Comparison of ENCODE assay signal across 23 cellular contexts in the genomic region with DNA sequence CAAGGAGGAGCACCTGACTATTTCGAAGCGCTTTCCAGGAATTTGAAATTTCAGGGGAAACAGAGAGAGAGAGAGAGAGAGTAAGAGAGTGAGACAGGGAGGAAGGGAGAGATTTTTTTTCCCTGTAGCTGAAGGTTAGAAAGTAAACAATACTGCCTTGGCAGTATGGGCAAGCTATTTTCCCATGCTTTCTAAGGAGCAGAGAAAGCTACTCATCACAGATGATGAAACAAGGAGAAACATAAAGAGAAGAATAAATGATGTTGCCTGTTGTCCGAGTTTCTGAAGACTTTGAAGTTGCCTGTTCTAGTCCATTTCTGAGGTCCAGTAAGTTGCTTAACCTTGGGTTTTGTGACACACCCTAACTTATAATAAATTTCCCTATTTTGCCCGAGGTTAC. TPM values are rescaled to one million over a fixed set of nuclear protein-coding genes. Genes with fewer than 3 reads are reported as not detected.
DNase-seq lines count a peak whose midpoint lies in the region; ATAC-seq, FAIRE-seq and TF ChIP-seq lines count a peak whose summit lies in the region.
"Had no signal": no experiment of that assay in that cellular context is flagged by ENCODE, and none has a peak within 500 bp of the region (broad histone marks: within the 10 kb centered on the region; RNA-seq: fewer than 3 reads in every experiment).

No MANE protein-coding gene starts in this region.

- POLR2A ChIA-PET in IMR-90 (lab: Charles Lee; ENCODE audit: unreplicated experiment) (no interaction called here), K562 (lab: Yijun Ruan, JAX) (no interaction called here)

- H3K56ac ChIP-seq in IMR-90 (ENCODE audit: extremely low read depth, insufficient read depth, low read length), result no peak overlapping the region

- H2AK5ac ChIP-seq in IMR-90 (ENCODE audit: low read depth, low read length), result no peak overlapping the region
- H2AK5ac ChIP-seq in mesenchymal stem cell (ENCODE audit: low read length, severe bottlenecking), result no peak overlapping the region

- no peak overlapping the region for H2BK12ac ChIP-seq in mesenchymal stem cell (ENCODE audit: low read length in 2 of 2)

- H3K36me3 ChIP-seq in IMR-90 (ENCODE audit: control insufficient read depth, insufficient read depth, low read length) (no peaks in the 10 kb centered on the region), K562 (ENCODE audit: control insufficient read depth, insufficient read depth, low read length) (no peaks in the 10 kb centered on the region), mesenchymal stem cell (ENCODE audit: control insufficient read depth in 1 of 2, insufficient read depth in 2 of 2, low read depth in 1 of 2, low read length in 2 of 2) (no peaks in the 10 kb centered on the region), heart left ventricle (no peaks in the 10 kb centered on the region)

- no peak overlapping the region for H3K4ac ChIP-seq in IMR-90 (ENCODE audit: low read depth, low read length)
- H3K4ac ChIP-seq in mesenchymal stem cell (ENCODE audit: low read depth in 1 of 2, low read length in 2 of 2), result no peak overlapping the region

- peaks cover 2 to 4% (median 4%) of the 10 kb centered on the region in 3 donors for H3K27me3 Mint-ChIP-seq in CD14-positive monocyte (ENCODE audit: low read depth in 3 of 3)
- H3K27me3 Mint-ChIP-seq in activated CD4-positive, alpha-beta T cell treated with anti-CD3 and anti-CD28 coated beads, Interleukin-2, amount 10 ng/mL, durations not matched to agents 24 days and 14 days, result peaks cover 6% of the 10 kb centered on the region
- H3K27me3 Mint-ChIP-seq: CD4-positive, alpha-beta T cell had no signal

- H3K36me3 Mint-ChIP-seq in CD14-positive monocyte, result no peaks in the 10 kb centered on the region
- H3K36me3 Mint-ChIP-seq in activated CD4-positive, alpha-beta T cell treated with anti-CD3 and anti-CD28 coated beads, Interleukin-2, amount 10 ng/mL, durations not matched to agents 24 days and 14 days (ENCODE audit: low read depth), result no peaks in the 10 kb centered on the region
- H3K36me3 Mint-ChIP-seq: T-cell had no signal

- no peak overlapping the region for H3K4me3 ChIP-seq in IMR-90 (ENCODE audit: insufficient read depth, low read depth, low read length)
- no peak overlapping the region for H3K4me3 ChIP-seq in K562
- no peak overlapping the region for H3K4me3 ChIP-seq in mesenchymal stem cell (ENCODE audit: insufficient read depth in 1 of 2, low read depth in 1 of 2, low read length in 2 of 2)
- no peak overlapping the region for H3K4me3 ChIP-seq in heart left ventricle
- H3K4me3 ChIP-seq: GM23338 had no signal

- BruUV-seq in IMR-90 (replicated peaks; lab: Mats Ljungman, UMichigan) (no TSS peak), K562 (replicated peaks; lab: Mats Ljungman, UMichigan) (no TSS peak)

- WGBS in IMR-90 (ENCODE audit: extremely low coverage in 2 of 2, insufficient read length in 1 of 2), 2 experiments, result 71% methylated on average over 2 of the region's 4 CpGs; no CpG with 5 or more reads in 1 of the 2 experiments
- WGBS in K562 (ENCODE audit: insufficient coverage, low coverage, missing lambda C conversion rate), result 0% methylated on average over 4 of the region's 4 CpGs
- 100% methylated on average over 2 of the region's 4 CpGs for WGBS in mesenchymal stem cell
- WGBS in heart left ventricle, 4 donors, result 65 to 89% (median 78%) methylated on average over 4 of the region's 4 CpGs

- H3K18ac ChIP-seq in IMR-90 (ENCODE audit: low read depth, low read length), result no peak overlapping the region
- H3K18ac ChIP-seq in mesenchymal stem cell (ENCODE audit: low read depth in 1 of 2, low read length in 2 of 2), result no peak overlapping the region

- H3K27ac Mint-ChIP-seq in CD14-positive monocyte, result peak overlapping the region in 4 of 7 donors; percentile 1 to 56 (median 28)
- no peak overlapping the region for H3K27ac Mint-ChIP-seq in activated CD4-positive, alpha-beta T cell treated with anti-CD3 and anti-CD28 coated beads, Interleukin-2, amount 10 ng/mL, durations not matched to agents 24 days and 14 days
- H3K27ac Mint-ChIP-seq: CD4-positive, alpha-beta T cell; GM23338; H9; HFFc6; T-cell had no signal

- H2BK20ac ChIP-seq in IMR-90 (ENCODE audit: low read depth, low read length), result no peak overlapping the region

- H3K4me3 Mint-ChIP-seq in CD14-positive monocyte, result peak overlapping the region in 1 of 2 donors; percentile 30
- no peak overlapping the region for H3K4me3 Mint-ChIP-seq in activated CD4-positive, alpha-beta T cell treated with anti-CD3 and anti-CD28 coated beads, Interleukin-2, amount 10 ng/mL, durations not matched to agents 24 days and 14 days
- H3K4me3 Mint-ChIP-seq: CD4-positive, alpha-beta T cell; GM23338; H9; HFFc6; T-cell had no signal

- H3K23ac ChIP-seq in IMR-90 (ENCODE audit: low read depth, low read length), result no peak overlapping the region
- no peak overlapping the region for H3K23ac ChIP-seq in mesenchymal stem cell (ENCODE audit: low read length in 2 of 2)

- TF ChIP-seq CTCF in CD14-positive monocyte (IDR thresholded peaks at IDR 0.05) (no peak), IMR-90 (conservative IDR thresholded peaks at IDR 0.05; ENCODE audit: low read depth, low read length) (no peak), K562 (IDR thresholded peaks at IDR 0.05 in 2 of 3, conservative IDR thresholded peaks at IDR 0.05 in 1 of 3; ENCODE audit: insufficient read depth in 2 of 3, low read depth in 1 of 3, low read length in 3 of 3) (no peak), heart left ventricle (IDR thresholded peaks at IDR 0.05) (no peak)

- H4K20me1 ChIP-seq in IMR-90 (ENCODE audit: insufficient read depth, low read length) (no peaks in the 10 kb centered on the region), K562 (replicated peaks; ENCODE audit: control insufficient read depth, insufficient read depth, low read length) (no peaks in the 10 kb centered on the region)

- H3K9me1 ChIP-seq in IMR-90 (ENCODE audit: insufficient read depth, low read length) (no peaks in the 10 kb centered on the region), K562 (ENCODE audit: control insufficient read depth, insufficient read depth, low read length) (no peaks in the 10 kb centered on the region)

- no peak overlapping the region for H2BK120ac ChIP-seq in IMR-90 (ENCODE audit: low read depth, low read length)
- H2BK120ac ChIP-seq in mesenchymal stem cell (ENCODE audit: low read depth, low read length), result no peak overlapping the region

- TF ChIP-seq POLR2A in IMR-90 (IDR thresholded peaks at IDR 0.05; ENCODE audit: low read depth, low read length) (no peak), K562 (conservative IDR thresholded peaks at IDR 0.05) (no peak), heart left ventricle (IDR thresholded peaks at IDR 0.05) (no peak)

- H3K4me2 ChIP-seq in IMR-90 (ENCODE audit: low read depth, low read length), result no peak overlapping the region
- H3K4me2 ChIP-seq in K562 (ENCODE audit: insufficient read depth, low read length), result no peak overlapping the region
- H3K4me2 ChIP-seq in mesenchymal stem cell (ENCODE audit: low read length, poor library complexity, severe bottlenecking), result no peak overlapping the region
- H3K4me2 ChIP-seq: GM23338, KMS-11 had no signal

- H3K9ac ChIP-seq in IMR-90 (ENCODE audit: low read depth, low read length) (no peak overlapping the region), K562 (ENCODE audit: insufficient read depth in 1 of 2, low read depth in 2 of 2, low read length in 2 of 2) (no peak overlapping the region), mesenchymal stem cell (ENCODE audit: low read length) (no peak overlapping the region)
- H3K9ac ChIP-seq: KMS-11 had no signal

- intact Hi-C loops in CD14-positive monocyte (cut with micrococcal nuclease) (no loop called here), IMR-90 (cut with micrococcal nuclease) (no loop called here), K562 (cut with micrococcal nuclease) (no loop called here), heart left ventricle (cut with DNase I) (no loop called here)
- intact Hi-C loops in activated CD4-positive, alpha-beta T cell treated with anti-CD3 and anti-CD28 coated beads, Interleukin-2, amount 10 ng/mL, durations not matched to agents 24 days and 14 days (cut with micrococcal nuclease), result no loop called here

- no peak overlapping the region for H4K8ac ChIP-seq in IMR-90 (ENCODE audit: low read depth in 2 of 2, low read length in 2 of 2)
- H4K8ac ChIP-seq in mesenchymal stem cell (ENCODE audit: low read length), result no peak overlapping the region

- H4K5ac ChIP-seq in IMR-90 (ENCODE audit: low read depth, low read length), result no peak overlapping the region

- H3K4me1 ChIP-seq in IMR-90 (ENCODE audit: control insufficient read depth, insufficient read depth, low read length) (no peaks in the 10 kb centered on the region), K562 (replicated peaks in 1 of 2; ENCODE audit: control insufficient read depth in 2 of 2, insufficient read depth in 2 of 2, low read length in 2 of 2) (no peaks in the 10 kb centered on the region), mesenchymal stem cell (ENCODE audit: control insufficient read depth, insufficient read depth, low read depth, low read length) (no peaks in the 10 kb centered on the region), heart left ventricle (no peaks in the 10 kb centered on the region)
- H3K4me1 ChIP-seq: Caco-2 had no signal

- peaks cover 19% of the 10 kb centered on the region for H3K27me3 ChIP-seq in IMR-90 (ENCODE audit: control insufficient read depth, insufficient read depth, low read length)
- H3K27me3 ChIP-seq in K562 (ENCODE audit: control insufficient read depth in 2 of 2, insufficient read depth in 2 of 2, low read length in 2 of 2), result no peaks in the 10 kb centered on the region
- peaks cover 0 to 39% of the 10 kb centered on the region in 2 experiments for H3K27me3 ChIP-seq in mesenchymal stem cell (ENCODE audit: control insufficient read depth in 1 of 2, insufficient read depth in 1 of 2, low read length in 2 of 2)
- peaks cover 0 to 24% (median 0%) of the 10 kb centered on the region in 9 donors for H3K27me3 ChIP-seq in heart left ventricle

- H3K79me2 ChIP-seq in K562 (ENCODE audit: control insufficient read depth, insufficient read depth, low read length), result no peaks in the 10 kb centered on the region

- H2BK15ac ChIP-seq in IMR-90 (ENCODE audit: low read depth, low read length) (no peak overlapping the region), mesenchymal stem cell (ENCODE audit: low read depth, poor library complexity, severe bottlenecking) (no peak overlapping the region)

- CTCF ChIA-PET in IMR-90 (lab: Yijun Ruan, JAX) (interaction anchor here (2.0 kb wide), 1 partner anchor 11 kb away, joined by 9 read pairs; no protein-coding TSS in a partner anchor), K562 (lab: Yijun Ruan, JAX; ENCODE audit: low intra/inter-chr PET ratio) (no interaction called here)

- H3K27ac ChIP-seq in IMR-90 (ENCODE audit: insufficient read depth, low read length), result no peak overlapping the region
- H3K27ac ChIP-seq in K562 (ENCODE audit: extremely low read depth, low read depth, low read length), result no peak overlapping the region
- H3K27ac ChIP-seq in mesenchymal stem cell (ENCODE audit: low read length, poor library complexity, severe bottlenecking), result no peak overlapping the region
- no peak overlapping the region for H3K27ac ChIP-seq in heart left ventricle
- H3K27ac ChIP-seq: KMS-11 had no signal

- H2AK9ac ChIP-seq in IMR-90 (replicated peaks; ENCODE audit: low read depth, low read length, poor library complexity), result no peak overlapping the region

- no peak for ATAC-seq in IMR-90 (ENCODE audit: low read depth)
- ATAC-seq in K562, result no peak
- ATAC-seq in heart left ventricle, result no peak
- ATAC-seq in HG03095 (IDR thresholded peaks at IDR 0.05; ENCODE audit: unreplicated experiment), result no peak
- ATAC-seq: GM23338, T-cell had no signal

- H3K14ac ChIP-seq in IMR-90 (replicated peaks; ENCODE audit: low read depth, low read length), result no peak overlapping the region
- H3K14ac ChIP-seq in mesenchymal stem cell (ENCODE audit: low read length in 2 of 2), result no peak overlapping the region

- TF ChIP-seq EP300 in K562 (IDR thresholded peaks at IDR 0.05; ENCODE audit: low read length), result no peak

- H3K9me3 Mint-ChIP-seq in CD14-positive monocyte, result peaks cover 0 to 1% (median 0%) of the 10 kb centered on the region in 7 donors
- no peaks in the 10 kb centered on the region for H3K9me3 Mint-ChIP-seq in activated CD4-positive, alpha-beta T cell treated with anti-CD3 and anti-CD28 coated beads, Interleukin-2, amount 10 ng/mL, durations not matched to agents 24 days and 14 days
- H3K9me3 Mint-ChIP-seq: CD4-positive, alpha-beta T cell; GM23338; HFFc6; T-cell had no signal

- H2BK5ac ChIP-seq in IMR-90 (ENCODE audit: low read depth, low read length, poor library complexity, severe bottlenecking) (no peak overlapping the region), mesenchymal stem cell (ENCODE audit: low read depth, low read length, poor library complexity, severe bottlenecking) (no peak overlapping the region)

- peaks cover 23% of the 10 kb centered on the region for H3K4me1 Mint-ChIP-seq in CD14-positive monocyte
- H3K4me1 Mint-ChIP-seq in activated CD4-positive, alpha-beta T cell treated with anti-CD3 and anti-CD28 coated beads, Interleukin-2, amount 10 ng/mL, durations not matched to agents 24 days and 14 days, result no peaks in the 10 kb centered on the region
- H3K4me1 Mint-ChIP-seq: GM23338, H9, T-cell had no signal

- DNase-seq in CD14-positive monocyte (ENCODE audit: low spot score), result no peak
- DNase-seq in IMR-90, result peak; percentile 2
- DNase-seq in K562 (ENCODE audit: extremely low read depth in 1 of 4, low spot score in 3 of 4), result no peak
- peak; percentile 30 for DNase-seq in mesenchymal stem cell
- no peak for DNase-seq in heart left ventricle
- DNase-seq in activated CD4-positive, alpha-beta T cell treated with anti-CD3 and anti-CD28 coated beads, Interleukin-2, amount 10 ng/mL, durations not matched to agents 24 days and 14 days, result no peak
- DNase-seq: Caco-2; CD4-positive, alpha-beta T cell; H9; HFFc6; NCI-H1048; NCI-H1417; NCI-H1694 treated with DMSO at 0.1 percent for 48 hours; NCI-H2081 treated with DMSO at 0.1 percent for 48 hours; NCI-H446 treated with DMSO at 0.1 percent for 48 hours; NCI-H526 treated with DMSO at 0.1 percent for 48 hours; RPMI8226; SHP77; T-cell had no signal

- H4K91ac ChIP-seq in IMR-90 (ENCODE audit: insufficient read depth, low read depth, low read length) (no peak overlapping the region), mesenchymal stem cell (ENCODE audit: low read length) (no peak overlapping the region)

- dilution Hi-C loops in IMR-90 (cut with HindIII; ENCODE audit: low sequenced_read_pairs, unreplicated experiment), result no loop called here

- TF ChIP-seq RAD21 in IMR-90 (IDR thresholded peaks at IDR 0.05; ENCODE audit: low read length) (no peak), K562 (CRISPR knock-in tag; conservative IDR thresholded peaks at IDR 0.05 in 1 of 2, IDR thresholded peaks at IDR 0.05 in 1 of 2) (no peak)

- H3K79me1 ChIP-seq in IMR-90 (ENCODE audit: low read depth in 1 of 2, low read length in 2 of 2) (no peaks in the 10 kb centered on the region), mesenchymal stem cell (replicated peaks; ENCODE audit: low read length, poor library complexity, severe bottlenecking) (no peaks in the 10 kb centered on the region)

- H2AFZ ChIP-seq in IMR-90 (replicated peaks; ENCODE audit: low read length, poor library complexity) (no peak overlapping the region), K562 (ENCODE audit: low read depth, low read length) (no peak overlapping the region), mesenchymal stem cell (ENCODE audit: low read depth, low read length) (no peak overlapping the region)
- H2AFZ ChIP-seq: GM23338 had no signal

- H3K9me3 ChIP-seq in IMR-90 (ENCODE audit: control insufficient read depth, insufficient read depth, low read length) (no peaks in the 10 kb centered on the region; the same call in 1 of the 2 replicates), K562 (replicated peaks; ENCODE audit: control insufficient read depth, insufficient read depth, low read depth, low read length) (no peaks in the 10 kb centered on the region), mesenchymal stem cell (ENCODE audit: control insufficient read depth, low read length) (no peaks in the 10 kb centered on the region), heart left ventricle (no peaks in the 10 kb centered on the region)
- H3K9me3 ChIP-seq: Caco-2 had no signal

- in situ Hi-C loops in IMR-90 (cut with MboI; ENCODE audit: low sequenced_read_pairs) (no loop called here), K562 (cut with MboI) (no loop called here)

- no peak for FAIRE-seq in K562 (lab: Jason Lieb, UNC)
- FAIRE-seq: G401.6 had no signal

RNA-seq across cellular contexts. Expression of a gene that starts 49.9 kb away (rescaled TPM):
- polyA plus RNA-seq in CD14-positive monocyte, result not detected
- total RNA-seq in IMR-90 (2012; rRNA removed), result 5.3 and 6.1 TPM in 2 replicates
- 23.8 and 24.9 TPM in 2 replicates for polyA plus RNA-seq in IMR-90 (2012; rRNA removed)
- polyA plus RNA-seq in IMR-90 (2012; cell fraction: cytosol; rRNA removed), result 10.5 and 15.7 TPM in 2 replicates
- 18.3 and 38.0 TPM in 2 replicates for polyA plus RNA-seq in IMR-90 (2012; cell fraction: nucleus; rRNA removed; ENCODE audit: low replicate concordance)
- total RNA-seq in K562 (2011; cell fraction: chromatin; rRNA removed; ENCODE audit: low replicate concordance), result not detected in 2 replicates
- total RNA-seq in K562 (2011; cell fraction: nucleolus; rRNA removed), result not detected in 2 replicates
- total RNA-seq in K562 (2011; cell fraction: nucleoplasm; rRNA removed), result not detected in 2 replicates
- not detected in 2 replicates for total RNA-seq in K562 (2014; rRNA removed)
- total RNA-seq in K562 (2014; rRNA removed; fragmentation: Illumina TruSeq; extraction: Trizol), result not detected in 2 replicates
- not detected in 2 replicates for total RNA-seq in K562 (2015; rRNA removed; fragmentation: Illumina TruSeq; extraction: Trizol)
- total RNA-seq in K562 (2021), result 0.07 and 0.13 TPM in 2 replicates
- not detected in 2 replicates for polyA plus RNA-seq in K562 (2011; rRNA removed)
- not detected in 2 replicates for polyA plus RNA-seq in K562 (2011; cell fraction: cytosol; rRNA removed)
- polyA plus RNA-seq in K562 (2011; cell fraction: nucleus; rRNA removed), result not detected in 2 replicates
- not detected in 2 replicates for polyA plus RNA-seq in K562 (2012)
- polyA plus RNA-seq in K562 (2014; fragmentation: Illumina TruSeq; extraction: Trizol), result not detected in 2 replicates
- not detected for polyA plus RNA-seq in K562 (2014; fragmentation: Nextera tagmentation; extraction: Ambion mirVana)
- polyA plus RNA-seq in K562 (2014; rRNA removed), result not detected in 2 replicates
- polyA minus RNA-seq in K562 (2011; rRNA and poly(A)+ RNA removed), result not detected in 2 replicates
- not detected in 2 replicates for polyA minus RNA-seq in K562 (2011; cell fraction: cytosol; rRNA and poly(A)+ RNA removed)
- not detected in 2 replicates for polyA minus RNA-seq in K562 (2011; cell fraction: nucleus; rRNA and poly(A)+ RNA removed)
- 16.1 TPM for polyA plus RNA-seq in mesenchymal stem cell (2013, experiment 1 of 2)
- 15.5 TPM for polyA plus RNA-seq in mesenchymal stem cell (2013, experiment 2 of 2)
- total RNA-seq in heart left ventricle, result 10 to 100 TPM in 2 of 9 donors, 1 to 10 TPM in 7; 4.7 to 12.1 (median 7.2) TPM
- polyA plus RNA-seq in heart left ventricle, result 1 to 10 TPM; 2.2 to 7.7 TPM
- 0.40 and 0.58 TPM in 2 replicates for total RNA-seq in activated CD4-positive, alpha-beta T cell treated with anti-CD3 and anti-CD28 coated beads, Interleukin-2, amount 10 ng/mL, durations not matched to agents 24 days and 14 days

Comparison
In these comparisons a context has a peak if more than half of its experiments do, and no peak if none do; other contexts are left out.
1. DNase-seq: peak in IMR-90 (single experiment) and mesenchymal stem cell (single experiment); none in CD14-positive monocyte (single experiment), K562 (0 of 4), heart left ventricle (0 of 5) and activated CD4-positive, alpha-beta T cell treated with anti-CD3 and anti-CD28 coated beads, Interleukin-2, amount 10 ng/mL, durations not matched to agents 24 days and 14 days (single experiment).